ENCODE assay signal across 1 cellular context in the genomic region with DNA sequence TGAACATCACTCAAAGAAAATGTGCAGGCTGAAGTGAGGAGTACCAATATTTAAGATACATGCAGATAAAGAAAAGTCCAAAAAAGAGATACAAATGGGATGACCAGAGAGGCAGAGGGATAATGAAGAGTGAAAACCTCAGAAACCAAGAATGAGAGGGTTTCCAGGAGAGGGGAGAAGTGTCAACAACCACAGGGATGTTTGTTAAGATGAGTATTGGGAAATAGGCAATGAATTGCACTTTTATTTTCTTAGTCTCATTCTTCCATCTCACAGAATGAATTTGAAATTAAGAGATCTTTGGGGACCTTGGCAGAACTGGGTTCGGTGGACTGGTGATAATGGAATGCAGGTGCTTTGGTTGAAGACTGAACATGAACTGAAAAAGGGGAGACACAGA.
TF ChIP-seq lines count a peak whose summit lies in the region.

No MANE protein-coding gene starts in this region.

TF ChIP-seq in H1, 55 proteins besides CTCF, POLR2A, EP300 and RAD21:
- TF ChIP-seq HDAC6 (IDR thresholded peaks at IDR 0.05; ENCODE audit: low read depth, low read length) (no peak), POLR2AphosphoS5 (IDR thresholded peaks at IDR 0.05; ENCODE audit: low read depth, low read length) (no peak), CBX5 (IDR thresholded peaks at IDR 0.05; ENCODE audit: low read depth, low read length) (no peak), TCF12 (IDR thresholded peaks at IDR 0.05; ENCODE audit: low read depth, low read length) (no peak), SIRT6 (IDR thresholded peaks at IDR 0.05; ENCODE audit: low read length) (no peak), RXRA (IDR thresholded peaks at IDR 0.05; ENCODE audit: insufficient read depth, low read depth, low read length) (no peak), NANOG (IDR thresholded peaks at IDR 0.05; ENCODE audit: insufficient read depth, low read depth, low read length, poor library complexity, severe bottlenecking) (no peak), SP2 (IDR thresholded peaks at IDR 0.05; ENCODE audit: low read length) (no peak), CHD2 (IDR thresholded peaks at IDR 0.05; ENCODE audit: low read length) (no peak), ASH2L (IDR thresholded peaks at IDR 0.05; ENCODE audit: low read length) (no peak), GTF2F1 (IDR thresholded peaks at IDR 0.05; ENCODE audit: borderline replicate concordance, low read depth, low read length) (no peak), SUZ12 (IDR thresholded peaks at IDR 0.05; ENCODE audit: low read length) (no peak)
- TF ChIP-seq, protein P1, sequence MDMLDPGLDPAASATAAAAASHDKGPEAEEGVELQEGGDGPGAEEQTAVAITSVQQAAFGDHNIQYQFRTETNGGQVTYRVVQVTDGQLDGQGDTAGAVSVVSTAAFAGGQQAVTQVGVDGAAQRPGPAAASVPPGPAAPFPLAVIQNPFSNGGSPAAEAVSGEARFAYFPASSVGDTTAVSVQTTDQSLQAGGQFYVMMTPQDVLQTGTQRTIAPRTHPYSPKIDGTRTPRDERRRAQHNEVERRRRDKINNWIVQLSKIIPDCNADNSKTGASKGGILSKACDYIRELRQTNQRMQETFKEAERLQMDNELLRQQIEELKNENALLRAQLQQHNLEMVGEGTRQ (IDR thresholded peaks at IDR 0.05; ENCODE audit: low read length) = no peak
- TF ChIP-seq, protein P2, sequence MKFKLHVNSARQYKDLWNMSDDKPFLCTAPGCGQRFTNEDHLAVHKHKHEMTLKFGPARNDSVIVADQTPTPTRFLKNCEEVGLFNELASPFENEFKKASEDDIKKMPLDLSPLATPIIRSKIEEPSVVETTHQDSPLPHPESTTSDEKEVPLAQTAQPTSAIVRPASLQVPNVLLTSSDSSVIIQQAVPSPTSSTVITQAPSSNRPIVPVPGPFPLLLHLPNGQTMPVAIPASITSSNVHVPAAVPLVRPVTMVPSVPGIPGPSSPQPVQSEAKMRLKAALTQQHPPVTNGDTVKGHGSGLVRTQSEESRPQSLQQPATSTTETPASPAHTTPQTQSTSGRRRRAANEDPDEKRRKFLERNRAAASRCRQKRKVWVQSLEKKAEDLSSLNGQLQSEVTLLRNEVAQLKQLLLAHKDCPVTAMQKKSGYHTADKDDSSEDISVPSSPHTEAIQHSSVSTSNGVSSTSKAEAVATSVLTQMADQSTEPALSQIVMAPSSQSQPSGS (IDR thresholded peaks at IDR 0.05; ENCODE audit: low read length) = no peak
